1 cellular context compared by ENCODE assay signal in genomic region chr1:212558665-212559480, GRCh38.
TF ChIP-seq lines count a peak whose summit lies in the region.

No MANE protein-coding gene starts in this region.

TF ChIP-seq in K562, 482 proteins besides CTCF, POLR2A, EP300 and RAD21 (continued from another document and continues in another):
- TF ChIP-seq DEAF1 (CRISPR knock-in tag; IDR thresholded peaks at IDR 0.05) (peak; percentile 35; the same call in 1 of the 2 replicates), CTCFL (IDR thresholded peaks at IDR 0.05; ENCODE audit: borderline replicate concordance, insufficient read depth, low read depth, low read length, poor library complexity, severe bottlenecking) (no peak), ZFP30 (CRISPR knock-in tag; IDR thresholded peaks at IDR 0.05; ENCODE audit: borderline replicate concordance) (no peak), ZNF511 (CRISPR knock-in tag; IDR thresholded peaks at IDR 0.05) (peak; percentile 77; the same call in 1 of the 2 replicates), SNIP1 (IDR thresholded peaks at IDR 0.05; ENCODE audit: low read depth) (no peak), CREB1 (IDR thresholded peaks at IDR 0.05) (peak; percentile 94), CREB1 (CRISPR knock-in tag; IDR thresholded peaks at IDR 0.05) (peak; percentile 90), ARID3B (CRISPR knock-in tag; IDR thresholded peaks at IDR 0.05; ENCODE audit: borderline replicate concordance) (no peak; the same call in 1 of the 2 replicates), E2F6 (IDR thresholded peaks at IDR 0.05; ENCODE audit: borderline replicate concordance in 1 of 2, extremely low read depth in 1 of 2, insufficient read depth in 1 of 2, insufficient read length in 1 of 2, low read depth in 1 of 2, low read length in 1 of 2, poor library complexity in 1 of 2, severe bottlenecking in 1 of 2) (peak; percentile 62 to 89), CREB3 (tag; conservative IDR thresholded peaks at IDR 0.05; ENCODE audit: low read depth) (peak; percentile 18; the same call in 1 of the 2 replicates), SP2 (IDR thresholded peaks at IDR 0.05; ENCODE audit: extremely low read depth, low read depth, low read length, poor library complexity, severe bottlenecking) (no peak), ZBTB43 (CRISPR knock-in tag; IDR thresholded peaks at IDR 0.05) (no peak), TFAM (CRISPR knock-in tag; conservative IDR thresholded peaks at IDR 0.05) (no peak), EZH2 (IDR thresholded peaks at IDR 0.05; ENCODE audit: borderline replicate concordance, low read depth, low read length) (no peak), ASH1L (IDR thresholded peaks at IDR 0.05; ENCODE audit: borderline replicate concordance, low read depth, partially characterized antibody) (peak; percentile 21), FOXO4 (CRISPR knock-in tag; IDR thresholded peaks at IDR 0.05) (peak; percentile 22; the same call in 1 of the 2 replicates), SMARCE1 (IDR thresholded peaks at IDR 0.05) (peak; percentile 30; the same call in 1 of the 2 replicates), SIN3B (IDR thresholded peaks at IDR 0.05; ENCODE audit: low read depth) (0 out of 2 replicates have a peak, but pooled peaks have one; percentile 59), XRCC5 (IDR thresholded peaks at IDR 0.05; ENCODE audit: low read depth, low read length) (peak; percentile 74; the same call in 1 of the 2 replicates), MBD1 (CRISPR knock-in tag; IDR thresholded peaks at IDR 0.05) (no peak), ZNF431 (CRISPR knock-in tag; IDR thresholded peaks at IDR 0.05) (no peak), GABPA (tag; conservative IDR thresholded peaks at IDR 0.05; ENCODE audit: low read depth) (peak; percentile 50), HNRNPK (IDR thresholded peaks at IDR 0.05; ENCODE audit: low read depth, low read length, poor library complexity, severe bottlenecking) (no peak), RBM25 (IDR thresholded peaks at IDR 0.05; ENCODE audit: low read depth, low read length, severe bottlenecking) (peak; percentile 99), CHCHD3 (CRISPR knock-in tag; IDR thresholded peaks at IDR 0.05) (no peak), ELF4 (CRISPR knock-in tag; IDR thresholded peaks at IDR 0.05) (no peak), XRCC3 (IDR thresholded peaks at IDR 0.05) (no peak), BACH1 (tag; IDR thresholded peaks at IDR 0.05) (peak; percentile 18; the same call in 1 of the 2 replicates), NRF1 (conservative IDR thresholded peaks at IDR 0.05 in 1 of 2, IDR thresholded peaks at IDR 0.05 in 1 of 2) (peak; percentile 87 to 89), E2F3 (CRISPR knock-in tag; IDR thresholded peaks at IDR 0.05) (peak; percentile 35; the same call in 1 of the 2 replicates), SAFB2 (IDR thresholded peaks at IDR 0.05; ENCODE audit: borderline replicate concordance, low read depth, low read length, severe bottlenecking) (no peak), PRMT5 (CRISPR knock-in tag; IDR thresholded peaks at IDR 0.05) (0 out of 2 replicates have a peak, but pooled peaks have one; percentile 25), NCOA4 (IDR thresholded peaks at IDR 0.05; ENCODE audit: partially characterized antibody) (no peak), ZBTB40 (IDR thresholded peaks at IDR 0.05) (no peak), ZBTB40 (CRISPR knock-in tag; IDR thresholded peaks at IDR 0.05) (no peak), PCBP1 (IDR thresholded peaks at IDR 0.05; ENCODE audit: low read depth, low read length, poor library complexity, severe bottlenecking) (peak; percentile 87), ZNF668 (CRISPR knock-in tag; IDR thresholded peaks at IDR 0.05) (0 out of 2 replicates have a peak, but pooled peaks have one; percentile 11)
